Comparison of ENCODE assay signal across 35 cellular contexts in the genomic region with DNA sequence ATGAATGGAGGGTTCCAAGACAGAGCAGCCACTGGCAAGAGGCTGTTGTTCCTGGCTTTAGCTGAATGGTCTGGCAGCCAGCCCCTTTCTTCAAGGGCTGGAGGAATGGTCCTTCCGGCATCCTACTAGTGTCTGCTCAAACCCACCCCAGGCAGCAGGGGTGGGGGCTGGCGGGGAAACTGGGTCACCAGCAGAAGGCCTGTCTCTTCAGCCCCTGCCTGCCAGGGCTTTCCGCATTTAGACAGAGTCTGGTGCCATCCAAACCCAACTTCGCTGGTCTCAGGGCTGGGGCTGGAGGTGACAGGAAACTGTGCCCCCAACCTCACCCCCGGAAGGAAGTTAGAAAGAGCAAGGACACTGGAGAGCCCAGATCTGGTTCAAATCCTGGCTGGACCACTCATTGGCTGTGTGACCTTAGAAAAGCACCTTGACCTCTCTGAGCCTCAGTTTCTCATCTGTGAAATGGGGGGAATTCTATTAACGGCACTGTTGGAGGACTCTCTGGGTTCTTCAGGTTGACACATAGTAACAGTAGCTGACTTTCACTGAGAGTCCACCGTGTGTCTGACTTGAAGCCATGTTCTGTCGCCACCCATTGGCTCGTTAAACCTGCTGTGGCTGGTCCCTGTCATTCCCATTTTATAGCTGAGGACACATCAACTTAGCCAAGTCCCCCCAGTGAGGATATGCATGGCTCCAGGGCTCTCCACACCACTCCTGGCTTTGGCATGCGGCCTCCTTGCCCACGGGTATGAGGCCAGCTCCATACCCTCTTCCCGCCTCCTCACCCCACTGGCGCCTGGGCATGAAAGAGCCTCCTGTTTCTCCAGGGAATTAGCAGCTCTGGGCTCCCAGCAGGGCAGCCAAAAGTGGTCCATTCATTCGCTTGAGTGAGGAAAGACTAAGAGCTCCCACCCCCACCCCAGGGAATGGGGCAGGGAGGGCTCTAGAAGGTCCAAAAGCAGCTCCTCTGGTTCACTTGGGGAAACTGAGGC. TPM values are rescaled to one million over a fixed set of nuclear protein-coding genes. Genes with fewer than 3 reads are reported as not detected.
DNase-seq lines count a peak whose midpoint lies in the region; ATAC-seq, FAIRE-seq and TF ChIP-seq lines count a peak whose summit lies in the region.
"Had no signal": no experiment of that assay in that cellular context is flagged by ENCODE, and none has a peak within 500 bp of the region (broad histone marks: within the 10 kb centered on the region; RNA-seq: fewer than 3 reads in every experiment).

No MANE protein-coding gene starts in this region.

- H3K9ac ChIP-seq in H1 (replicated peaks in 1 of 4; ENCODE audit: extremely low read depth in 1 of 4, low read depth in 3 of 4, low read length in 3 of 4) (no peak overlapping the region), neuronal stem cell (ENCODE audit: low read depth, low read length, poor library complexity) (no peak overlapping the region)

- H3K27me3 ChIP-seq in H1 (replicated peaks in 1 of 4; ENCODE audit: control insufficient read depth in 3 of 4, extremely low read depth in 1 of 4, insufficient read depth in 3 of 4, low read length in 3 of 4) (peaks cover 0 to 41% (median 39%) of the 10 kb centered on the region in 4 experiments; a peak in 6 of 7 replicates), neuronal stem cell (ENCODE audit: control insufficient read depth in 3 of 3, insufficient read depth in 3 of 3, low read depth in 1 of 3, low read length in 3 of 3) (peaks cover 0 to 4% (median 0%) of the 10 kb centered on the region in 3 experiments)
- H3K27me3 ChIP-seq: colonic mucosa had no signal

- H3K4me3 ChIP-seq in H1 (ENCODE audit: extremely low read depth in 1 of 4, insufficient read depth in 2 of 4, low read depth in 3 of 4, low read length in 4 of 4): no peak overlapping the region
- H3K4me3 ChIP-seq in neuronal stem cell (ENCODE audit: low read length in 2 of 2): no peak overlapping the region
- H3K4me3 ChIP-seq: colonic mucosa, esophagus squamous epithelium, gastrocnemius medialis, mucosa of descending colon, skin epidermis had no signal

- no peak overlapping the region for H2BK5ac ChIP-seq in H1 (ENCODE audit: low read depth, low read length)
- peak overlapping the region; percentile 49 for H2BK5ac ChIP-seq in neuronal stem cell (ENCODE audit: low read length)

- no peak overlapping the region for H3K56ac ChIP-seq in H1 (replicated peaks; ENCODE audit: insufficient read length, low read depth, low read length)

- POLR2A ChIA-PET in RWPE1 (lab: Yijun Ruan, JAX; ENCODE audit: low non-redundant PET): interaction anchor here (0.6 kb wide), 1 partner anchor 135 kb away, joined by 3 read pairs; no protein-coding TSS in a partner anchor
- POLR2A ChIA-PET in H1 (lab: Charles Lee; ENCODE audit: partially characterized antibody): interaction anchor here (0.6 to 5.9 kb wide), 7 partner anchors 8 to 24 kb away, joined by 3 to 45 read pairs (median 4); a partner anchor contains a TSS

- TF ChIP-seq RAD21 in H1 (IDR thresholded peaks at IDR 0.05 in 1 of 2, conservative IDR thresholded peaks at IDR 0.05 in 1 of 2; ENCODE audit: low read depth in 2 of 2, low read length in 2 of 2): no peak

- no peak for FAIRE-seq in H1 (lab: Jason Lieb, UNC)
- FAIRE-seq: GM12891, keratinocyte had no signal

- H2BK20ac ChIP-seq in H1 (ENCODE audit: low read length): no peak overlapping the region

- H3K4me2 ChIP-seq in H1 (ENCODE audit: insufficient read depth in 1 of 2, low read depth in 2 of 2, low read length in 2 of 2) (no peak overlapping the region), neuronal stem cell (ENCODE audit: insufficient read depth, low read length, poor library complexity, severe bottlenecking) (no peak overlapping the region)

- H3K23me2 ChIP-seq in H1 (ENCODE audit: low read depth, low read length): peaks cover 11% of the 10 kb centered on the region

- H3K23ac ChIP-seq in H1 (ENCODE audit: insufficient read length): no peak overlapping the region
- H3K23ac ChIP-seq in neuronal stem cell (ENCODE audit: low read depth, low read length, poor library complexity): no peak overlapping the region

- H2BK15ac ChIP-seq in H1 (ENCODE audit: low read length) (no peak overlapping the region), neuronal stem cell (ENCODE audit: low read length) (no peak overlapping the region)

- H3K79me1 ChIP-seq in H1 (ENCODE audit: low read depth, low read length): no peaks in the 10 kb centered on the region; the same call in 1 of the 2 replicates
- H3K79me1 ChIP-seq in neuronal stem cell (ENCODE audit: low read depth, low read length): peaks cover 2% of the 10 kb centered on the region

- H2BK120ac ChIP-seq in H1 (replicated peaks; ENCODE audit: low read depth, low read length) (no peak overlapping the region), neuronal stem cell (ENCODE audit: low read depth, low read length) (no peak overlapping the region)

- peak; percentile 79 for DNase-seq in Ammon's horn (ENCODE audit: low spot score)
- no peak for DNase-seq in RWPE1 (ENCODE audit: low spot score)
- DNase-seq in H1 (ENCODE audit: low read depth in 1 of 2, low spot score in 2 of 2): no peak
- no peak for DNase-seq in neuronal stem cell (ENCODE audit: low spot score)
- no peak for DNase-seq in NCI-H226
- DNase-seq in GM03348 (ENCODE audit: low spot score): no peak
- DNase-seq in EL: no peak
- DNase-seq: activated CD4-positive, alpha-beta memory T cell treated with anti-CD3 and anti-CD28 coated beads, Interleukin-2, amount 10 ng/mL, durations not matched to agents 7 days and 5 days; activated CD4-positive, CD25-positive, alpha-beta regulatory T cell; activated gamma-delta T cell treated with Interleukin-2 at 50 U/mL for 16 hours; brain microvascular endothelial cell; Calu3; colonic mucosa; DND-41; esophagus squamous epithelium; gastrocnemius medialis; H9; mucosa of descending colon; NCI-H2081 treated with DMSO at 0.1 percent for 48 hours; NCI-H82; nephron progenitor cell; PC-3; Right ventricle myocardium superior; SW 1271; T1000 had no signal

- H4K20me1 ChIP-seq in H1 (replicated peaks in 1 of 2; ENCODE audit: control insufficient read depth in 1 of 2, insufficient read depth in 2 of 2, low read length in 2 of 2): peaks cover 2 to 14% of the 10 kb centered on the region in 2 experiments

- peak overlapping the region; percentile 26 for H3K27ac ChIP-seq in RWPE1
- H3K27ac ChIP-seq in H1 (ENCODE audit: low read depth, low read length): no peak overlapping the region
- H3K27ac ChIP-seq in neuronal stem cell (replicated peaks; ENCODE audit: low read length): no peak overlapping the region
- H3K27ac ChIP-seq: brain microvascular endothelial cell, colonic mucosa, esophagus squamous epithelium, gastrocnemius medialis, skin epidermis had no signal

- no peaks in the 10 kb centered on the region for H3K79me2 ChIP-seq in H1 (ENCODE audit: control insufficient read depth in 1 of 2, insufficient read depth in 2 of 2, low read length in 2 of 2)

- no peak overlapping the region for H3K14ac ChIP-seq in H1 (ENCODE audit: insufficient read length)
- no peak overlapping the region for H3K14ac ChIP-seq in neuronal stem cell (ENCODE audit: low read length)

- WGBS in H1 (ENCODE audit: extremely low coverage in 1 of 2, insufficient coverage in 1 of 2, insufficient read length in 1 of 2, insufficient replicate concordance in 2 of 2, low coverage in 1 of 2, low lambda C conversion rate in 2 of 2, missing lambda C conversion rate in 1 of 2), 2 experiments: 84% methylated on average over 14 of the region's 14 CpGs; no CpG with 5 or more reads in 1 of the 2 experiments
- no CpG with 5 or more reads among the region's 14 CpGs for WGBS in neuronal stem cell (ENCODE audit: extremely low coverage in 2 of 2, insufficient read length in 2 of 2, insufficient replicate concordance in 1 of 2), 2 donors

- no peak for ATAC-seq in GM18867 (IDR thresholded peaks at IDR 0.05; ENCODE audit: unreplicated experiment)
- ATAC-seq: gastrocnemius medialis, mucosa of descending colon, PC-3 had no signal

- no peaks in the 10 kb centered on the region for H3K9me3 ChIP-seq in H1 (ENCODE audit: insufficient read depth in 2 of 2, low read depth in 1 of 2, low read length in 1 of 2)
- H3K9me3 ChIP-seq in neuronal stem cell (replicated peaks in 1 of 2; ENCODE audit: control insufficient read depth in 2 of 2, insufficient read depth in 1 of 2, low read depth in 1 of 2, low read length in 2 of 2): no peaks in the 10 kb centered on the region
- H3K9me3 ChIP-seq: colonic mucosa, esophagus squamous epithelium, gastrocnemius medialis, mucosa of descending colon had no signal

- no peak overlapping the region for H3K18ac ChIP-seq in H1 (ENCODE audit: extremely low read depth, low read length)
- no peak overlapping the region for H3K18ac ChIP-seq in neuronal stem cell (ENCODE audit: low read length)

- H4K91ac ChIP-seq in H1 (replicated peaks; ENCODE audit: insufficient read length, low read length): no peak overlapping the region
- H4K91ac ChIP-seq in neuronal stem cell (ENCODE audit: low read depth, low read length, poor library complexity): no peak overlapping the region

- no peak overlapping the region for H2BK12ac ChIP-seq in H1 (ENCODE audit: low read depth, low read length)
- no peak overlapping the region for H2BK12ac ChIP-seq in neuronal stem cell (ENCODE audit: low read length)

- no peak overlapping the region for H2AFZ ChIP-seq in H1 (ENCODE audit: low read length)
- peak overlapping the region; percentile 70 for H2AFZ ChIP-seq in neuronal stem cell (ENCODE audit: low read length)

- H2AK5ac ChIP-seq in H1 (ENCODE audit: low read depth, low read length): no peak overlapping the region
- no peak overlapping the region for H2AK5ac ChIP-seq in neuronal stem cell (ENCODE audit: low read depth, low read length)

- H3K36me3 ChIP-seq in H1 (ENCODE audit: control insufficient read depth in 2 of 4, insufficient read depth in 4 of 4, low read length in 3 of 4): peaks cover 0 to 10% (median 0%) of the 10 kb centered on the region in 4 experiments; a peak in 1 of 8 replicates
- H3K36me3 ChIP-seq in neuronal stem cell (replicated peaks in 1 of 2; ENCODE audit: control insufficient read depth in 2 of 2, insufficient read depth in 2 of 2, low read length in 2 of 2): peaks cover 10 to 20% of the 10 kb centered on the region in 2 donors
- H3K36me3 ChIP-seq: colonic mucosa had no signal

- TF ChIP-seq POLR2A in H1 (IDR thresholded peaks at IDR 0.05; ENCODE audit: control extremely low read depth in 1 of 2, low read depth in 2 of 2, low read length in 2 of 2): no peak

- no peak overlapping the region for H4K5ac ChIP-seq in H1 (ENCODE audit: insufficient read length, low read depth, low read length)

- no peak for TF ChIP-seq EP300 in H1 (IDR thresholded peaks at IDR 0.05; ENCODE audit: borderline replicate concordance in 1 of 2, low read depth in 2 of 2, low read length in 2 of 2)

- CTCF ChIA-PET in RWPE1 (lab: Yijun Ruan, JAX) (interaction anchor here (0.6 to 1.2 kb wide), 2 partner anchors 19 to 60 kb away, joined by 3 read pairs; no protein-coding TSS in a partner anchor), H1 (lab: Charles Lee; ENCODE audit: partially characterized antibody) (interaction anchor here (0.6 to 1.8 kb wide), 8 partner anchors 9 to 58 kb away, joined by 3 to 6 read pairs (median 3); no protein-coding TSS in a partner anchor)

- H3K4ac ChIP-seq in H1 (replicated peaks; ENCODE audit: insufficient read length, low read depth, low read length) (no peak overlapping the region), neuronal stem cell (ENCODE audit: low read length) (no peak overlapping the region)

- no peak for TF ChIP-seq CTCF in RWPE1 (conservative IDR thresholded peaks at IDR 0.05; ENCODE audit: low read depth)
- no peak for TF ChIP-seq CTCF in H1 (IDR thresholded peaks at IDR 0.05; ENCODE audit: control extremely low read depth in 1 of 3, insufficient read depth in 1 of 3, low read depth in 1 of 3, low read length in 3 of 3)

- H4K8ac ChIP-seq in H1 (ENCODE audit: extremely low read depth, insufficient read depth, low read length) (no peak overlapping the region), neuronal stem cell (ENCODE audit: low read depth, low read length) (no peak overlapping the region)

- H3K4me1 ChIP-seq in H1 (replicated peaks in 1 of 4; ENCODE audit: control insufficient read depth in 3 of 4, insufficient read depth in 4 of 4, low read length in 3 of 4): peaks cover 0 to 6% (median 0%) of the 10 kb centered on the region in 4 experiments; a peak in 2 of 7 replicates
- peaks cover 12 to 13% of the 10 kb centered on the region in 2 donors for H3K4me1 ChIP-seq in neuronal stem cell (ENCODE audit: control insufficient read depth in 2 of 2, insufficient read depth in 1 of 2, low read depth in 1 of 2, low read length in 2 of 2)
- H3K4me1 ChIP-seq: colonic mucosa had no signal

RNA-seq across cellular contexts. Expression of a gene that starts 2.5 kb away (rescaled TPM):
- 20.5 and 24.9 TPM in 2 replicates for total RNA-seq in H1 (2021; fragmentation: NEBNext Ultra II Directional; extraction: Animal tissue kit (Norgen Biotek cat#: 25700))
- polyA plus RNA-seq in H1 (2011; rRNA removed): 16.4 TPM in 2 replicates
- 20.5 TPM for polyA plus RNA-seq in H1 (2011; cell fraction: cytosol; rRNA removed)
- polyA plus RNA-seq in H1 (2011; cell fraction: nucleus; rRNA removed): 26.2 TPM
- polyA plus RNA-seq in H1 (2012, experiment 1 of 2): 18.7 to 25.9 TPM (median 23.8 TPM) in 4 replicates
- polyA plus RNA-seq in H1 (2012, experiment 2 of 2): 27.7 TPM
- polyA plus RNA-seq in H1 (2013, experiment 1 of 2): 13.6 TPM
- polyA plus RNA-seq in H1 (2013, experiment 2 of 2): 13.5 TPM
- polyA minus RNA-seq in H1 (2011; rRNA and poly(A)+ RNA removed): 11.5 and 12.5 TPM in 2 replicates
- 4.9 TPM for polyA minus RNA-seq in H1 (2011; cell fraction: cytosol; rRNA and poly(A)+ RNA removed)
- 7.6 TPM for polyA minus RNA-seq in H1 (2011; cell fraction: nucleus; rRNA and poly(A)+ RNA removed)
- 5.6 TPM for polyA plus RNA-seq in neuronal stem cell (2013, experiment 1 of 2)
- polyA plus RNA-seq in neuronal stem cell (2013, experiment 2 of 2): 5.8 TPM

RNA-seq across cellular contexts. Expression of a gene that starts 6.0 kb away (rescaled TPM):
- total RNA-seq in H1 (2021; fragmentation: NEBNext Ultra II Directional; extraction: Animal tissue kit (Norgen Biotek cat#: 25700)): 2.7 and 2.8 TPM in 2 replicates
- polyA plus RNA-seq in H1 (2011; rRNA removed): 2.7 and 3.6 TPM in 2 replicates
- polyA plus RNA-seq in H1 (2011; cell fraction: cytosol; rRNA removed): 3.5 TPM
- 5.5 TPM for polyA plus RNA-seq in H1 (2011; cell fraction: nucleus; rRNA removed)
- polyA plus RNA-seq in H1 (2012, experiment 1 of 2): 3.7 to 5.9 TPM (median 5.5 TPM) in 4 replicates
- 4.4 TPM for polyA plus RNA-seq in H1 (2012, experiment 2 of 2)
- polyA plus RNA-seq in H1 (2013, experiment 1 of 2): 5.1 TPM
- polyA plus RNA-seq in H1 (2013, experiment 2 of 2): 4.1 TPM
- polyA minus RNA-seq in H1 (2011; rRNA and poly(A)+ RNA removed): 3.3 and 4.0 TPM in 2 replicates
- polyA minus RNA-seq in H1 (2011; cell fraction: cytosol; rRNA and poly(A)+ RNA removed): 2.9 TPM
- 3.4 TPM for polyA minus RNA-seq in H1 (2011; cell fraction: nucleus; rRNA and poly(A)+ RNA removed)
- polyA plus RNA-seq in neuronal stem cell (2013, experiment 1 of 2): 3.0 TPM
- 3.1 TPM for polyA plus RNA-seq in neuronal stem cell (2013, experiment 2 of 2)
- total RNA-seq: A673; activated CD4-positive, alpha-beta memory T cell treated with anti-CD3 and anti-CD28 coated beads, Interleukin-2, amount 10 ng/mL, durations not matched to agents 7 days and 5 days; Calu3; esophagus squamous epithelium; gastrocnemius medialis; liver; MCF 10A; pulmonary artery endothelial cell; Right ventricle myocardium superior had no signal
- polyA plus RNA-seq: BJ, keratinocyte, urinary bladder had no signal

RNA-seq across cellular contexts. Expression of a gene that starts 13.7 kb away (rescaled TPM):
- 72.9 and 77.7 TPM in 2 replicates for total RNA-seq in H1 (2021; fragmentation: NEBNext Ultra II Directional; extraction: Animal tissue kit (Norgen Biotek cat#: 25700))
- 87.5 and 105 TPM in 2 replicates for polyA plus RNA-seq in H1 (2011; rRNA removed)
- polyA plus RNA-seq in H1 (2011; cell fraction: cytosol; rRNA removed): 84.1 TPM
- polyA plus RNA-seq in H1 (2011; cell fraction: nucleus; rRNA removed): 140 TPM
- 71.3 to 123 TPM (median 104 TPM) in 4 replicates for polyA plus RNA-seq in H1 (2012, experiment 1 of 2)
- 156 TPM for polyA plus RNA-seq in H1 (2012, experiment 2 of 2)
- polyA plus RNA-seq in H1 (2013, experiment 1 of 2): 97.6 TPM
- 103 TPM for polyA plus RNA-seq in H1 (2013, experiment 2 of 2)
- 29.0 and 36.8 TPM in 2 replicates for polyA minus RNA-seq in H1 (2011; rRNA and poly(A)+ RNA removed)
- 32.7 TPM for polyA minus RNA-seq in H1 (2011; cell fraction: cytosol; rRNA and poly(A)+ RNA removed)
- 47.1 TPM for polyA minus RNA-seq in H1 (2011; cell fraction: nucleus; rRNA and poly(A)+ RNA removed)
- 141 TPM for polyA plus RNA-seq in neuronal stem cell (2013, experiment 1 of 2)
- 136 TPM for polyA plus RNA-seq in neuronal stem cell (2013, experiment 2 of 2)

RNA-seq across cellular contexts. Expression of a gene that starts 13.8 kb away (rescaled TPM):
- total RNA-seq in H1 (2021; fragmentation: NEBNext Ultra II Directional; extraction: Animal tissue kit (Norgen Biotek cat#: 25700)): 15.9 and 20.9 TPM in 2 replicates
- 15.0 and 22.9 TPM in 2 replicates for polyA plus RNA-seq in H1 (2011; rRNA removed)
- polyA plus RNA-seq in H1 (2011; cell fraction: cytosol; rRNA removed): 15.4 TPM
- polyA plus RNA-seq in H1 (2011; cell fraction: nucleus; rRNA removed): 24.2 TPM
- polyA plus RNA-seq in H1 (2012, experiment 1 of 2): 11.8 to 16.6 TPM (median 13.8 TPM) in 4 replicates
- 10.5 TPM for polyA plus RNA-seq in H1 (2012, experiment 2 of 2)
- polyA plus RNA-seq in H1 (2013, experiment 1 of 2): 13.4 TPM
- polyA plus RNA-seq in H1 (2013, experiment 2 of 2): 13.0 TPM
- 10.8 and 12.8 TPM in 2 replicates for polyA minus RNA-seq in H1 (2011; rRNA and poly(A)+ RNA removed)
- 4.4 TPM for polyA minus RNA-seq in H1 (2011; cell fraction: cytosol; rRNA and poly(A)+ RNA removed)
- polyA minus RNA-seq in H1 (2011; cell fraction: nucleus; rRNA and poly(A)+ RNA removed): 12.4 TPM
- polyA plus RNA-seq in neuronal stem cell (2013, experiment 1 of 2): 12.9 TPM
- 11.9 TPM for polyA plus RNA-seq in neuronal stem cell (2013, experiment 2 of 2)

RNA-seq across cellular contexts. Expression of a gene that starts 35.6 kb away (rescaled TPM):
- total RNA-seq in H1 (2021; fragmentation: NEBNext Ultra II Directional; extraction: Animal tissue kit (Norgen Biotek cat#: 25700)): 2.8 and 4.1 TPM in 2 replicates
- polyA plus RNA-seq in H1 (2011; rRNA removed): 3.7 and 17.8 TPM in 2 replicates
- 8.9 TPM for polyA plus RNA-seq in H1 (2011; cell fraction: cytosol; rRNA removed)
- 17.1 TPM for polyA plus RNA-seq in H1 (2011; cell fraction: nucleus; rRNA removed)
- polyA plus RNA-seq in H1 (2012, experiment 1 of 2): 1.4 to 2.8 TPM (median 1.6 TPM) in 4 replicates
- polyA plus RNA-seq in H1 (2012, experiment 2 of 2): 1.7 TPM
- 1.1 TPM for polyA plus RNA-seq in H1 (2013, experiment 1 of 2)
- 1.5 TPM for polyA plus RNA-seq in H1 (2013, experiment 2 of 2)
- 0.76 and 2.1 TPM in 2 replicates for polyA minus RNA-seq in H1 (2011; rRNA and poly(A)+ RNA removed)
- polyA minus RNA-seq in H1 (2011; cell fraction: cytosol; rRNA and poly(A)+ RNA removed): not detected
- 1.4 TPM for polyA minus RNA-seq in H1 (2011; cell fraction: nucleus; rRNA and poly(A)+ RNA removed)
- polyA plus RNA-seq in neuronal stem cell (2013, experiment 1 of 2): 1.1 TPM
- polyA plus RNA-seq in neuronal stem cell (2013, experiment 2 of 2): 1.2 TPM
